Comparison of ENCODE assay signal across 8 cellular contexts in genomic region chr7:95511716-95512260, GRCh38. TPM values are rescaled to one million over a fixed set of nuclear protein-coding genes. Genes with fewer than 3 reads are reported as not detected.
A peak's percentile ranks its signal among the peaks of the same experiment; 100 is the strongest.
DNase-seq lines count a peak whose midpoint lies in the region; ATAC-seq, FAIRE-seq and TF ChIP-seq lines count a peak whose summit lies in the region.

No MANE protein-coding gene starts in this region.

- FAIRE-seq in H1 (lab: Jason Lieb, UNC): peak; percentile 77

- H4K5ac ChIP-seq in H1 (ENCODE audit: insufficient read length, low read depth, low read length) (no peak overlapping the region), mesendoderm (ENCODE audit: low read length) (no peak overlapping the region)

- H2BK15ac ChIP-seq in H1 (ENCODE audit: low read length): peak overlapping the region; percentile 88; the same call in 1 of the 2 replicates
- H2BK15ac ChIP-seq in mesendoderm (replicated peaks; ENCODE audit: low read depth): no peak overlapping the region

- TF ChIP-seq RAD21 in H1 (IDR thresholded peaks at IDR 0.05 in 1 of 2, conservative IDR thresholded peaks at IDR 0.05 in 1 of 2; ENCODE audit: low read depth in 2 of 2, low read length in 2 of 2): peak; percentile 74 to 77

- no peak overlapping the region for H3K14ac ChIP-seq in H1 (ENCODE audit: insufficient read length)

- H2BK12ac ChIP-seq in H1 (ENCODE audit: low read depth, low read length): no peak overlapping the region

- 52% methylated on average over 6 of the region's 6 CpGs; no CpG with 5 or more reads in 1 of the 2 experiments for WGBS in H1 (ENCODE audit: extremely low coverage in 1 of 2, insufficient coverage in 1 of 2, insufficient read length in 1 of 2, insufficient replicate concordance in 2 of 2, low coverage in 1 of 2, low lambda C conversion rate in 2 of 2, missing lambda C conversion rate in 1 of 2), 2 experiments
- WGBS in mesendoderm (ENCODE audit: extremely low coverage, insufficient coverage, low lambda C conversion rate): no CpG with 5 or more reads among the region's 6 CpGs

- no peak overlapping the region for H3K4me3 ChIP-seq in CD4-positive, CD25-positive, alpha-beta regulatory T cell (ENCODE audit: low read depth, low read length)
- H3K4me3 ChIP-seq in H1 (ENCODE audit: extremely low read depth in 1 of 4, insufficient read depth in 2 of 4, low read depth in 3 of 4, low read length in 4 of 4): no peak overlapping the region
- H3K4me3 ChIP-seq in mesendoderm (ENCODE audit: low read length): no peak overlapping the region

- H3K18ac ChIP-seq in H1 (ENCODE audit: extremely low read depth, low read length): no peak overlapping the region
- H3K18ac ChIP-seq in mesendoderm (ENCODE audit: low read length): no peak overlapping the region

- H3K27me3 Mint-ChIP-seq in CD4-positive, CD25-positive, alpha-beta regulatory T cell: peaks cover 16% of the 10 kb centered on the region
- peaks cover 10% of the 10 kb centered on the region for H3K27me3 Mint-ChIP-seq in activated CD4-positive, alpha-beta T cell treated with anti-CD3 and anti-CD28 coated beads, Interleukin-2, amount 10 ng/mL, durations not matched to agents 7 days and 5 days

- peaks cover 0 to 4% (median 0%) of the 10 kb centered on the region in 4 donors for H3K4me1 Mint-ChIP-seq in CD4-positive, CD25-positive, alpha-beta regulatory T cell
- peaks cover 3% of the 10 kb centered on the region for H3K4me1 Mint-ChIP-seq in activated CD4-positive, alpha-beta T cell treated with anti-CD3 and anti-CD28 coated beads, Interleukin-2, amount 10 ng/mL, durations not matched to agents 7 days and 5 days

- H2BK5ac ChIP-seq in H1 (ENCODE audit: low read depth, low read length) (no peak overlapping the region), mesendoderm (ENCODE audit: low read length) (no peak overlapping the region)

- no peak for TF ChIP-seq EP300 in H1 (IDR thresholded peaks at IDR 0.05; ENCODE audit: borderline replicate concordance in 1 of 2, low read depth in 2 of 2, low read length in 2 of 2)

- no peaks in the 10 kb centered on the region for H4K20me1 ChIP-seq in H1 (replicated peaks in 1 of 2; ENCODE audit: control insufficient read depth in 1 of 2, insufficient read depth in 2 of 2, low read length in 2 of 2)

- no peak overlapping the region for H4K8ac ChIP-seq in H1 (ENCODE audit: extremely low read depth, insufficient read depth, low read length)
- no peak overlapping the region for H4K8ac ChIP-seq in mesendoderm (ENCODE audit: low read depth, low read length)

- no peaks in the 10 kb centered on the region for H3K23me2 ChIP-seq in H1 (ENCODE audit: low read depth, low read length)

- H3K4me3 Mint-ChIP-seq in CD4-positive, CD25-positive, alpha-beta regulatory T cell: no peak overlapping the region
- H3K4me3 Mint-ChIP-seq in activated CD4-positive, alpha-beta T cell treated with anti-CD3 and anti-CD28 coated beads, Interleukin-2, amount 10 ng/mL, durations not matched to agents 7 days and 5 days: no peak overlapping the region

- H3K9ac ChIP-seq in H1 (replicated peaks in 1 of 4; ENCODE audit: extremely low read depth in 1 of 4, low read depth in 3 of 4, low read length in 3 of 4): no peak overlapping the region
- H3K9ac ChIP-seq in mesendoderm (ENCODE audit: low read length): no peak overlapping the region

- no peaks in the 10 kb centered on the region for H3K36me3 Mint-ChIP-seq in CD4-positive, CD25-positive, alpha-beta regulatory T cell
- H3K36me3 Mint-ChIP-seq in activated CD4-positive, alpha-beta T cell treated with anti-CD3 and anti-CD28 coated beads, Interleukin-2, amount 10 ng/mL, durations not matched to agents 7 days and 5 days (ENCODE audit: low read depth): no peaks in the 10 kb centered on the region

- H2BK120ac ChIP-seq in H1 (replicated peaks; ENCODE audit: low read depth, low read length) (no peak overlapping the region), mesendoderm (ENCODE audit: low read depth, low read length) (no peak overlapping the region)

- H3K4ac ChIP-seq in H1 (replicated peaks; ENCODE audit: insufficient read length, low read depth, low read length) (no peak overlapping the region), mesendoderm (ENCODE audit: low read depth, low read length) (no peak overlapping the region)

- no peaks in the 10 kb centered on the region for H3K9me3 ChIP-seq in CD4-positive, CD25-positive, alpha-beta regulatory T cell (ENCODE audit: control insufficient read depth in 2 of 2, low read length in 2 of 2)
- no peaks in the 10 kb centered on the region for H3K9me3 ChIP-seq in H1 (ENCODE audit: insufficient read depth in 2 of 2, low read depth in 1 of 2, low read length in 1 of 2)

- CTCF ChIA-PET in activated CD4-positive, alpha-beta T cell treated with anti-CD3 and anti-CD28 coated beads, Interleukin-2, amount 10 ng/mL, durations not matched to agents 7 days and 5 days (lab: Charles Lee): interaction anchor here (0.6 to 1.5 kb wide), 4 partner anchors 8 to 178 kb away, joined by 4 to 7 read pairs (median 4); no protein-coding TSS in a partner anchor
- CTCF ChIA-PET in H1 (lab: Charles Lee; ENCODE audit: partially characterized antibody): interaction anchor here (0.6 to 11.9 kb wide), 46 partner anchors 8 to 1062 kb away, joined by 3 to 256 read pairs (median 6); partner anchors contain the start of genes ASB4 and PON3

- H3K23ac ChIP-seq in H1 (ENCODE audit: insufficient read length) (no peak overlapping the region), mesendoderm (ENCODE audit: low read length) (no peak overlapping the region)

- DNase-seq in CD4-positive, CD25-positive, alpha-beta regulatory T cell: peak in 2 of 3 donors; percentile 20 to 67
- DNase-seq in NCI-H2227 (lab: John Stamatoyannopoulos, UW; ENCODE audit: unreplicated experiment) (peak; percentile 86), H1 (ENCODE audit: low read depth in 1 of 2, low spot score in 2 of 2) (peak in 1 of 2 experiments; percentile 73), mesendoderm (peak; percentile 90)
- peak; percentile 66 for DNase-seq in activated CD4-positive, alpha-beta T cell treated with anti-CD3 and anti-CD28 coated beads, Interleukin-2, amount 10 ng/mL, durations not matched to agents 7 days and 5 days
- peak; percentile 71 for DNase-seq in stimulated activated CD8-positive, alpha-beta memory T cell treated with anti-CD3 and anti-CD28 coated beads, Interleukin-4, amount 100 ng/mL, for 48 hours

- TF ChIP-seq CTCF in H1 (IDR thresholded peaks at IDR 0.05; ENCODE audit: control extremely low read depth in 1 of 3, insufficient read depth in 1 of 3, low read depth in 1 of 3, low read length in 3 of 3): peak; percentile 8 to 87 (median 74)

- H3K36me3 ChIP-seq in CD4-positive, CD25-positive, alpha-beta regulatory T cell (ENCODE audit: control insufficient read depth, insufficient read depth, low read length): no peaks in the 10 kb centered on the region
- H3K36me3 ChIP-seq in H1 (ENCODE audit: control insufficient read depth in 2 of 4, insufficient read depth in 4 of 4, low read length in 3 of 4) (no peaks in the 10 kb centered on the region), mesendoderm (ENCODE audit: control insufficient read depth, insufficient read depth, low read length) (no peaks in the 10 kb centered on the region)

- no peaks in the 10 kb centered on the region for H3K79me1 ChIP-seq in H1 (ENCODE audit: low read depth, low read length)
- H3K79me1 ChIP-seq in mesendoderm (ENCODE audit: low read length): no peaks in the 10 kb centered on the region

- H3K27me3 ChIP-seq in CD4-positive, CD25-positive, alpha-beta regulatory T cell (ENCODE audit: control insufficient read depth, insufficient read depth, low read length): peaks cover 6% of the 10 kb centered on the region
- H3K27me3 ChIP-seq in H1 (replicated peaks in 1 of 4; ENCODE audit: control insufficient read depth in 3 of 4, extremely low read depth in 1 of 4, insufficient read depth in 3 of 4, low read length in 3 of 4): no peaks in the 10 kb centered on the region
- H3K27me3 ChIP-seq in mesendoderm (ENCODE audit: insufficient read depth, low read length, poor library complexity): no peaks in the 10 kb centered on the region

- H3K56ac ChIP-seq in H1 (replicated peaks; ENCODE audit: insufficient read length, low read depth, low read length) (no peak overlapping the region), mesendoderm (ENCODE audit: low read length) (no peak overlapping the region)

- no peak overlapping the region for H3K27ac Mint-ChIP-seq in CD4-positive, CD25-positive, alpha-beta regulatory T cell
- no peak overlapping the region for H3K27ac Mint-ChIP-seq in activated CD4-positive, alpha-beta T cell treated with anti-CD3 and anti-CD28 coated beads, Interleukin-2, amount 10 ng/mL, durations not matched to agents 7 days and 5 days

- peaks cover 0 to 2% (median 0%) of the 10 kb centered on the region in 7 donors for H3K9me3 Mint-ChIP-seq in CD4-positive, CD25-positive, alpha-beta regulatory T cell
- no peaks in the 10 kb centered on the region for H3K9me3 Mint-ChIP-seq in activated CD4-positive, alpha-beta T cell treated with anti-CD3 and anti-CD28 coated beads, Interleukin-2, amount 10 ng/mL, durations not matched to agents 7 days and 5 days

- H3K4me2 ChIP-seq in H1 (ENCODE audit: insufficient read depth in 1 of 2, low read depth in 2 of 2, low read length in 2 of 2): peak overlapping the region in 1 of 2 experiments; percentile 46; a peak in 2 of 4 replicates
- no peak overlapping the region for H3K4me2 ChIP-seq in mesendoderm (ENCODE audit: low read length)

- H2AFZ ChIP-seq in H1 (ENCODE audit: low read length): peak overlapping the region; percentile 100

- POLR2A ChIA-PET in activated CD4-positive, alpha-beta T cell treated with anti-CD3 and anti-CD28 coated beads, Interleukin-2, amount 10 ng/mL, durations not matched to agents 7 days and 5 days (lab: Charles Lee): no interaction called here
- POLR2A ChIA-PET in H1 (lab: Charles Lee; ENCODE audit: partially characterized antibody): interaction anchor here (0.7 to 1.1 kb wide), 2 partner anchors 32 to 175 kb away, joined by 3 read pairs; no protein-coding TSS in a partner anchor

- H3K79me2 ChIP-seq in H1 (ENCODE audit: control insufficient read depth in 1 of 2, insufficient read depth in 2 of 2, low read length in 2 of 2) (no peaks in the 10 kb centered on the region), mesendoderm (ENCODE audit: control insufficient read depth, insufficient read depth, low read length) (no peaks in the 10 kb centered on the region)

- no peaks in the 10 kb centered on the region for H3K4me1 ChIP-seq in CD4-positive, CD25-positive, alpha-beta regulatory T cell (ENCODE audit: control insufficient read depth, insufficient read depth, low read length, poor library complexity, severe bottlenecking)
- H3K4me1 ChIP-seq in H1 (replicated peaks in 1 of 4; ENCODE audit: control insufficient read depth in 3 of 4, insufficient read depth in 4 of 4, low read length in 3 of 4) (peaks cover 0 to 4% (median 0%) of the 10 kb centered on the region in 4 experiments; a peak in 1 of 7 replicates), mesendoderm (ENCODE audit: control insufficient read depth, low read depth, low read length) (no peaks in the 10 kb centered on the region)

- no peak for TF ChIP-seq POLR2A in H1 (IDR thresholded peaks at IDR 0.05; ENCODE audit: control extremely low read depth in 1 of 2, low read depth in 2 of 2, low read length in 2 of 2)

- peak; percentile 42 to 52 for ATAC-seq in CD4-positive, CD25-positive, alpha-beta regulatory T cell (ENCODE audit: low read depth in 2 of 2)
- ATAC-seq in GM19023 (IDR thresholded peaks at IDR 0.05; ENCODE audit: unreplicated experiment): peak; percentile 96
- peak; percentile 84 for ATAC-seq in HG03135 (IDR thresholded peaks at IDR 0.05; ENCODE audit: unreplicated experiment)

- H3K27ac ChIP-seq in CD4-positive, CD25-positive, alpha-beta regulatory T cell (ENCODE audit: insufficient read depth, low read length, poor library complexity, severe bottlenecking): no peak overlapping the region
- H3K27ac ChIP-seq in H1 (ENCODE audit: low read depth, low read length): no peak overlapping the region
- H3K27ac ChIP-seq in mesendoderm (ENCODE audit: low read depth, low read length): no peak overlapping the region

- H4K91ac ChIP-seq in H1 (replicated peaks; ENCODE audit: insufficient read length, low read length): no peak overlapping the region

- peak overlapping the region; percentile 10; the same call in 1 of the 2 replicates for H2BK20ac ChIP-seq in H1 (ENCODE audit: low read length)

- H2AK5ac ChIP-seq in H1 (ENCODE audit: low read depth, low read length) (no peak overlapping the region), mesendoderm (ENCODE audit: low read length) (no peak overlapping the region)

RNA-seq across cellular contexts. Expression of gene ASB4, which starts 26.0 kb away (rescaled TPM):
- not detected for total RNA-seq in CD4-positive, CD25-positive, alpha-beta regulatory T cell
- polyA plus RNA-seq in CD4-positive, CD25-positive, alpha-beta regulatory T cell: not detected
- total RNA-seq in activated CD4-positive, alpha-beta T cell treated with anti-CD3 and anti-CD28 coated beads, Interleukin-2, amount 10 ng/mL, durations not matched to agents 7 days and 5 days: not detected
- total RNA-seq in H1 (2021; fragmentation: NEBNext Ultra II Directional; extraction: Animal tissue kit (Norgen Biotek cat#: 25700)): not detected in 2 replicates
- polyA plus RNA-seq in H1 (2011; rRNA removed): not detected in 2 replicates
- polyA plus RNA-seq in H1 (2011; cell fraction: cytosol; rRNA removed): not detected
- polyA plus RNA-seq in H1 (2011; cell fraction: nucleus; rRNA removed): not detected
- polyA plus RNA-seq in H1 (2012, experiment 1 of 2): not detected in 4 replicates
- polyA plus RNA-seq in H1 (2012, experiment 2 of 2): not detected
- not detected for polyA plus RNA-seq in H1 (2013, experiment 1 of 2)
- not detected for polyA plus RNA-seq in H1 (2013, experiment 2 of 2)
- not detected in 2 replicates for polyA minus RNA-seq in H1 (2011; rRNA and poly(A)+ RNA removed)
- not detected for polyA minus RNA-seq in H1 (2011; cell fraction: cytosol; rRNA and poly(A)+ RNA removed)
- not detected for polyA minus RNA-seq in H1 (2011; cell fraction: nucleus; rRNA and poly(A)+ RNA removed)
- polyA plus RNA-seq in mesendoderm (2013, experiment 1 of 2): not detected
- not detected for polyA plus RNA-seq in mesendoderm (2013, experiment 2 of 2)
